In genomic region chrX:101051549-101052302, GRCh38 we compare ENCODE assay signal across 8 cellular contexts. TPM values are rescaled to one million over a fixed set of nuclear protein-coding genes. Genes with fewer than 3 reads are reported as not detected.
DNase-seq lines count a peak whose midpoint lies in the region; ATAC-seq and TF ChIP-seq lines count a peak whose summit lies in the region.

TSS of gene TRMT2B (minus strand) at chrX:101052111. CDS start at chrX:101042289, 9,822 bp downstream.

- H3K27me3 ChIP-seq in fibroblast of lung (ENCODE audit: control insufficient read depth, insufficient read depth, low read length) = no peaks in the 10 kb centered on the region

- H3K9me3 Mint-ChIP-seq in natural killer cell = no peaks in the 10 kb centered on the region

- no peaks in the 10 kb centered on the region for H3K4me1 ChIP-seq in fibroblast of lung (ENCODE audit: control insufficient read depth, extremely low read depth, insufficient read depth, low read length)

- H3K9me3 ChIP-seq in fibroblast of lung (ENCODE audit: control insufficient read depth, insufficient read depth, low read depth, low read length) = no peaks in the 10 kb centered on the region

- peak; percentile 66 for DNase-seq in DMS79 treated with DMSO at 0.1 percent for 48 hours (lab: John Stamatoyannopoulos, UW)
- peak; percentile 81 for DNase-seq in Jurkat, Clone E6-1 (ENCODE audit: low read depth, low spot score)
- DNase-seq in RKO (ENCODE audit: low spot score) = peak; percentile 82
- peak; percentile 63 for DNase-seq in activated T-helper 1 cell treated with Interleukin-2 at 50 U/mL for 16 hours (ENCODE audit: low read depth)
- DNase-seq in fibroblast of lung (ENCODE audit: low read depth in 2 of 2) = peak; percentile 67 to 78
- DNase-seq in natural killer cell = peak; percentile 54
- DNase-seq in stimulated activated naive CD4-positive, alpha-beta T cell (lab: John Stamatoyannopoulos, UW) = peak; percentile 66 to 87 (median 77)

- H3K4me2 ChIP-seq in fibroblast of lung (ENCODE audit: extremely low read depth, insufficient read depth, low read length) = peak within 1 kb of the TSS; percentile 87

- peak within 1 kb of the TSS; percentile 90 for H3K4me3 Mint-ChIP-seq in natural killer cell

- TF ChIP-seq CTCF in fibroblast of lung (conservative IDR thresholded peaks at IDR 0.05 in 1 of 2, IDR thresholded peaks at IDR 0.05 in 1 of 2; ENCODE audit: low read depth in 1 of 2, low read length in 2 of 2) = no peak
- TF ChIP-seq CTCF in natural killer cell (IDR thresholded peaks at IDR 0.05) = no peak

- H3K4me3 ChIP-seq in Jurkat, Clone E6-1 (ENCODE audit: low read length) = peak within 1 kb of the TSS; percentile 79
- peak within 1 kb of the TSS; percentile 61 to 75 (median 69) for H3K4me3 ChIP-seq in fibroblast of lung (replicated peaks in 1 of 4; ENCODE audit: control extremely low read depth in 1 of 4, insufficient read depth in 1 of 4, low read depth in 3 of 4, low read length in 4 of 4)

- peak; percentile 98 for ATAC-seq in GM21717 (IDR thresholded peaks at IDR 0.05; ENCODE audit: unreplicated experiment)
- peak; percentile 85 to 95 (median 87) for ATAC-seq in natural killer cell

- H2AFZ ChIP-seq in fibroblast of lung (ENCODE audit: low read length) = peak within 1 kb of the TSS; percentile 84

- H3K27ac ChIP-seq in fibroblast of lung (ENCODE audit: insufficient read depth, low read length) = peak within 1 kb of the TSS; percentile 76

- H3K36me3 ChIP-seq in fibroblast of lung (ENCODE audit: control insufficient read depth, insufficient read depth, low read length) = no peaks in the 10 kb centered on the region

- H3K27ac Mint-ChIP-seq in natural killer cell = peak within 1 kb of the TSS; percentile 92 to 98

- H3K27me3 Mint-ChIP-seq in natural killer cell (ENCODE audit: low read depth in 2 of 2) = no peaks in the 10 kb centered on the region

- no peaks in the 10 kb centered on the region for H3K79me2 ChIP-seq in fibroblast of lung (ENCODE audit: control insufficient read depth, insufficient read depth, low read length)

- intact Hi-C loops in natural killer cell (cut with micrococcal nuclease) = loop anchor here (2.0 kb wide), 1 partner anchor 47 kb away; the partner anchor contains the start of gene CENPI

- H3K9ac ChIP-seq in fibroblast of lung (ENCODE audit: insufficient read depth, low read length) = peak within 1 kb of the TSS; percentile 74

- no peaks in the 10 kb centered on the region for H4K20me1 ChIP-seq in fibroblast of lung (ENCODE audit: control insufficient read depth, extremely low read depth, insufficient read depth, low read length)

- no peaks in the 10 kb centered on the region for H3K36me3 Mint-ChIP-seq in natural killer cell

- H3K4me1 Mint-ChIP-seq in natural killer cell = peaks cover 5 to 21% of the 10 kb centered on the region in 2 donors

RNA-seq across cellular contexts. Expression of gene TRMT2B, which starts in this region (rescaled TPM):
- polyA plus RNA-seq in Jurkat, Clone E6-1 (2012; ENCODE audit: insufficient read depth, insufficient read length) = 20.3 TPM
- total RNA-seq in fibroblast of lung = 10.3 and 14.2 TPM in 2 replicates
- polyA plus RNA-seq in fibroblast of lung = 6.9 and 11.1 TPM in 2 replicates
- 6.4 and 8.3 TPM in 2 replicates for polyA plus RNA-seq in fibroblast of lung (2012)
- polyA minus RNA-seq in fibroblast of lung (ENCODE audit: low replicate concordance) = 5.7 and 12.0 TPM in 2 replicates
- 10 to 100 TPM; 31.2 to 37.1 (median 36.7) TPM for total RNA-seq in natural killer cell

Comparison
In these comparisons a context has a peak if more than half of its experiments do, and no peak if none do; other contexts are left out.
1. Peak in every context shown above with its lines: DNase-seq, ATAC-seq, H3K4me3 ChIP-seq and H3K27ac ChIP-seq.